ENCODE assay signal across 8 cellular contexts in the genomic region with DNA sequence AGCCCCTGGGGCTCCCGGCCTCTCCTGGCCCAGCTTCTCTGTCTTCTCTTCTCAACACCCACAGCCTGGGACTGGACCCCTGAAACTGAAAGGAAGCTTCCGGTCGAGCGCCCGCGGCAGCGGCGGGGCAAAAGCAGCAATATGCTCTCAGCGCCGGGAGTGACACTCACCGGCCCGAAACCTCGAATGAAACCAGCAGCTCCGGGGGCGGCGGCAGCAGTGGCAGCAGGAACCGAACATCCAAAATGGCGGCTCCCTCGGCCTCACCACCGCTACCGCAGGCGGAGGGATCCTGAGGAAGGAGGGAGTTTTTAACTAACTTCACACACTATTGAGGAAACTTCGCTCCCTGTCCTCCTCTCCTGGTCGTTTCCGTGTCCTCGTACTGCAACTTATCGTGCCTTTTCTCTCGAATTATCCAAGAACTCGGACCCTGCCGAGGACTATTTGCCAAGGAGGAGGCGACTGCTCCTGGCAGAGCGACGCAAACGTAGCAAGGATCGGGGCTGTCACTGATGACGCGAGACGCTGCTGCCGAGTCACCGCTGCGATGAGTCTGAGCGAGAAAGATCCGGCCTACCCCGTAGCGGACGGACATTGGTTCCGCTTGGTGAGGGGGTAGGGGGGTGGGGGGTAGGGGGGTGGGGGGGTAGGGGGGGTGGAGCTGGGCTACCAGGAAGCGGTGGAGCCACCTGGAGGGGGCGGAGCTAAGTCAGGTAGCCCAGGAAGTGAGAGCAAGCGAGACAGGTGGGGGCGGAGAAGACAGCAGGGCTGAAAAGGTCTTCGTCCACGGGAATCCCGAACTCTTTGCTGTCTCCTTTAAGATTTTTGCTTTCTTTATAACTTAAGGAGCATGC. TPM values are rescaled to one million over a fixed set of nuclear protein-coding genes. Genes with fewer than 3 reads are reported as not detected.
A peak's percentile ranks its signal among the peaks of the same experiment; 100 is the strongest.
DNase-seq lines count a peak whose midpoint lies in the region; ATAC-seq and TF ChIP-seq lines count a peak whose summit lies in the region.

AP1G1 (minus strand) TSS at position 242 of the 857 bp plus-strand sequence. CDS start 19,355 bp downstream, outside the sequence.

- TF ChIP-seq POLR2A in heart left ventricle (IDR thresholded peaks at IDR 0.05), result peak in 1 of 2 donors; percentile 31
- TF ChIP-seq POLR2A in transverse colon (IDR thresholded peaks at IDR 0.05), result peak; percentile 70

- H3K9me3 ChIP-seq in heart left ventricle (no peaks in the 10 kb centered on the region), transverse colon (no peaks in the 10 kb centered on the region)

- no peak for TF ChIP-seq CTCF in GM13977 (IDR thresholded peaks at IDR 0.05; ENCODE audit: extremely low read depth, insufficient read depth, missing control alignments)
- peak in 1 of 12 donors; percentile 19 for TF ChIP-seq CTCF in heart left ventricle (IDR thresholded peaks at IDR 0.05)
- no peak for TF ChIP-seq CTCF in transverse colon (IDR thresholded peaks at IDR 0.05)

- H3K27me3 ChIP-seq in heart left ventricle, result no peaks in the 10 kb centered on the region
- H3K27me3 ChIP-seq in transverse colon, result no peaks in the 10 kb centered on the region

- H3K27me3 Mint-ChIP-seq in T-cell, result no peaks in the 10 kb centered on the region

- H3K4me1 Mint-ChIP-seq in T-cell, result peaks cover 35 to 48% (median 39%) of the 10 kb centered on the region in 3 donors

- H3K36me3 Mint-ChIP-seq in T-cell, result peaks cover 6% of the 10 kb centered on the region

- POLR2A ChIA-PET in T-cell (lab: Charles Lee), result interaction anchor here (0.5 to 1.9 kb wide), 9 partner anchors 14 to 244 kb away, joined by 3 to 11 read pairs (median 4); partner anchors contain the start of genes IST1 (in 1 of the 2) and ZNF821 (in 1 of the 2)

- peak within 1 kb of the TSS; percentile 99 to 100 for H3K27ac Mint-ChIP-seq in T-cell

- peaks cover 0 to 20% (median 17%) of the 10 kb centered on the region in 9 donors for H3K36me3 ChIP-seq in heart left ventricle
- H3K36me3 ChIP-seq in transverse colon, result no peaks in the 10 kb centered on the region

- H3K9me3 Mint-ChIP-seq in T-cell, result no peaks in the 10 kb centered on the region

- WGBS in adipose tissue, 3 donors, result 0% methylated on average over 53 to 54 of the region's 54 CpGs
- WGBS in heart left ventricle, 4 donors, result 0 to 1% (median 0%) methylated on average over 39 to 54 of the region's 54 CpGs
- 0% methylated on average over 52 of the region's 54 CpGs; no CpG with 5 or more reads in 1 of the 2 donors for WGBS in transverse colon (ENCODE audit: low coverage in 1 of 2), 2 donors

- peak; percentile 72 for ATAC-seq in HG02870 (IDR thresholded peaks at IDR 0.05; ENCODE audit: unreplicated experiment)
- ATAC-seq in T-cell (replicated peaks in 1 of 4), result peak; percentile 92 to 95 (median 94)
- ATAC-seq in heart left ventricle, result peak; percentile 98 to 99 (median 99)

- peak; percentile 43 for TF ChIP-seq EP300 in transverse colon (IDR thresholded peaks at IDR 0.05; ENCODE audit: low read depth)

- H3K27ac ChIP-seq in adipose tissue (ENCODE audit: low read depth, low read length) (peak within 1 kb of the TSS; percentile 40), heart left ventricle (peak within 1 kb of the TSS; percentile 91 to 100 (median 97)), transverse colon (peak within 1 kb of the TSS; percentile 95 to 100 (median 100))

- DNase-seq in GM13977 (ENCODE audit: low spot score) (peak; percentile 95), NCI-H146 (lab: John Stamatoyannopoulos, UW) (peak; percentile 96), T-cell (peak; percentile 82 to 97 (median 93)), heart left ventricle (peak; percentile 96 to 98 (median 96)), pons (ENCODE audit: low spot score) (peak; percentile 95), transverse colon (peak; percentile 96)

- intact Hi-C loops in heart left ventricle (cut with DNase I), result loop anchor here in 8 of 10 donors (1.0 to 10.0 kb wide), 6 partner anchors 36 to 88 kb away; partner anchors contain the start of genes IST1 (in 6 of the 8), ATXN1L (in 5 of the 8) and ZNF821 (in 1 of the 8)
- intact Hi-C loops in transverse colon (cut with DNase I; ENCODE audit: low total_unique reads), result loop anchor here (5.0 kb wide), 1 partner anchor 327 kb away; no protein-coding TSS in a partner anchor

- CTCF ChIA-PET in T-cell (lab: Charles Lee), result interaction anchor here in 1 of 2 donors (0.8 to 2.2 kb wide), 4 partner anchors 32 to 244 kb away, joined by 3 to 20 read pairs (median 6); no protein-coding TSS in a partner anchor

- H3K4me3 ChIP-seq in heart left ventricle (peak within 1 kb of the TSS; percentile 75 to 100 (median 88)), transverse colon (peak within 1 kb of the TSS; percentile 94 to 100 (median 96))

- peak within 1 kb of the TSS; percentile 94 to 99 (median 98) for H3K4me3 Mint-ChIP-seq in T-cell

- in situ Hi-C loops in GM13977 (cut with MboI; ENCODE audit: low pct_unique_long_range_greater_than_20kb, low sequenced_read_pairs, unreplicated experiment), result no loop called here
- in situ Hi-C loops in transverse colon (cut with MboI; ENCODE audit: low pct_ligation_motif_present in 1 of 4, low pct_unique_long_range_greater_than_20kb in 1 of 4, low sequenced_read_pairs in 3 of 4), result loop anchor here in 1 of 4 donors (10.0 kb wide), 1 partner anchor 76 kb away; the partner anchor contains the start of gene ZNF821

- H3K4me1 ChIP-seq in heart left ventricle (peaks cover 4 to 36% (median 31%) of the 10 kb centered on the region in 12 donors), transverse colon (peaks cover 12 to 40% (median 23%) of the 10 kb centered on the region in 4 donors)

RNA-seq across cellular contexts. Expression of gene AP1G1, which starts in this region (rescaled TPM):
- total RNA-seq in T-cell (100 to 1,000 TPM in 3 of 5 donors, 10 to 100 TPM in 2; 96.6 to 152 (median 101) TPM), heart left ventricle (10 to 100 TPM; 32.1 to 60.5 (median 37.1) TPM), transverse colon (100 to 1,000 TPM; 104 to 270 (median 121) TPM)
- polyA plus RNA-seq in adipose tissue (10 to 100 TPM; 13.3 to 23.4 (median 22.9) TPM), heart left ventricle (10 to 100 TPM; 10.5 to 33.0 TPM)

Comparison
In these comparisons a context has a peak if more than half of its experiments do, and no peak if none do; other contexts are left out.
1. Peak in every context shown above with its lines: DNase-seq, ATAC-seq, H3K4me3 ChIP-seq and H3K27ac ChIP-seq.
2. H3K27ac ChIP-seq: peak in every context shown above with its lines; median percentile 100 in transverse colon; 97 in heart left ventricle; 40 in adipose tissue.